ENCODE assay signal across 10 cellular contexts in the genomic region with DNA sequence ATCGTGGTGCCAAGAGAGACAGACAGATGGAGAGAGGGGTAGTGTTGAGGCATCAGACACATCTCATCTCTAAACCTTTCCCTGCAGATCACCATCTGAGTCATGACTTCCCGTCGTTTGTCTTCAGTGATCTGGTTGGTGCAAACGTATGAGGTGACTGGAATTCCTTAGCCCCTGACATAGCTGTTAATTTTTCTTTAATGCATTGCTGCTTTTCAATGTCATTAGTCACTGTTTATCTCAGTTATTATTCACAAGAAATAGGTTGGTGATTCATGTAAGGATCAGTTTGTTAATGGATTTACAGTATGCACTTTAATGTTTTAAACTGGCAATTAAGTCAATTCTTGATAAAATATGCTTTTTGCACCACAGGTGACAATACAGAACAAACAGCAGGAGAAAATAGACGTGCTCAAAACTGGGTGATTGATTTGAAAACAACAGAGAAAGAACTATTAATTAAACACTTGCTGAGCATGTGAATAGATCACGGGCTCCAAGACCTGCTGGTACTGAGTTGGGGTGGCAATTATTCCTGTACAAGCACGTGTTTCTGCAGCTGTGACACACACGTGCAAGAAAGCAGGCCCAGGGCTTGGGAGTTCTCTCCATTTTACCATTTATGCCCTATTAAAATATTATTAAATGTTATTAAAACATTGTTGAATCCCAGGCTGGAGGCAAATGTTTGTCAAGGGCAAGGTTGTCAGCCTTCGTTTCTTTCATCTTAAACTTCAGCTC. TPM values are rescaled to one million over a fixed set of nuclear protein-coding genes. Genes with fewer than 3 reads are reported as not detected.
DNase-seq lines count a peak whose midpoint lies in the region; ATAC-seq and TF ChIP-seq lines count a peak whose summit lies in the region.
"Had no signal": no experiment of that assay in that cellular context is flagged by ENCODE, and none has a peak within 500 bp of the region (broad histone marks: within the 10 kb centered on the region; RNA-seq: fewer than 3 reads in every experiment).

No MANE protein-coding gene starts in this region.

- H3K36me3 ChIP-seq in mammary epithelial cell (ENCODE audit: insufficient read depth, low read length) (no peaks in the 10 kb centered on the region), spleen (no peaks in the 10 kb centered on the region)

- H3K27me3 Mint-ChIP-seq in activated CD8-positive, alpha-beta T cell treated with anti-CD3 and anti-CD28 coated beads for 36 hours = no peaks in the 10 kb centered on the region
- H3K27me3 Mint-ChIP-seq in activated CD8-positive, alpha-beta T cell treated with anti-CD3 and anti-CD28 coated beads, Interleukin-2, amount 10 ng/mL, durations not matched to agents 7 days and 5 days (ENCODE audit: low read depth) = no peaks in the 10 kb centered on the region

- no peak overlapping the region for H2AFZ ChIP-seq in mammary epithelial cell (ENCODE audit: low read depth, low read length)

- peaks cover 5% of the 10 kb centered on the region for H3K36me3 Mint-ChIP-seq in activated CD8-positive, alpha-beta T cell treated with anti-CD3 and anti-CD28 coated beads for 36 hours (ENCODE audit: low read depth)
- peaks cover 6% of the 10 kb centered on the region for H3K36me3 Mint-ChIP-seq in activated CD8-positive, alpha-beta T cell treated with anti-CD3 and anti-CD28 coated beads, Interleukin-2, amount 10 ng/mL, durations not matched to agents 7 days and 5 days (ENCODE audit: low read depth)

- dilution Hi-C loops in mammary epithelial cell (cut with HindIII; ENCODE audit: low sequenced_read_pairs) = no loop called here

- TF ChIP-seq POLR2A in spleen (IDR thresholded peaks at IDR 0.05) = no peak

- intact Hi-C loops in activated CD8-positive, alpha-beta T cell treated with anti-CD3 and anti-CD28 coated beads for 36 hours (cut with micrococcal nuclease) = no loop called here
- intact Hi-C loops in mammary epithelial cell (cut with micrococcal nuclease) = loop anchor here (2.0 kb wide), 2 partner anchors 16 to 48 kb away; no protein-coding TSS in a partner anchor
- intact Hi-C loops in spleen (cut with DNase I; ENCODE audit: low total_unique reads) = no loop called here
- intact Hi-C loops in Right ventricle myocardium superior (cut with DNase I) = no loop called here

- CTCF ChIA-PET in activated CD8-positive, alpha-beta T cell treated with anti-CD3 and anti-CD28 coated beads for 36 hours (lab: Charles Lee) = interaction anchor here (6.1 kb wide), 1 partner anchor 180 kb away, joined by 28 read pairs; no protein-coding TSS in a partner anchor
- CTCF ChIA-PET in activated CD8-positive, alpha-beta T cell treated with anti-CD3 and anti-CD28 coated beads, Interleukin-2, amount 10 ng/mL, durations not matched to agents 7 days and 5 days (lab: Charles Lee) = interaction anchor here (6.6 kb wide), 1 partner anchor 181 kb away, joined by 46 read pairs; no protein-coding TSS in a partner anchor
- CTCF ChIA-PET in mammary epithelial cell (lab: Charles Lee; ENCODE audit: low non-redundant PET) = no interaction called here

- no TSS peak for BruUV-seq in mammary epithelial cell (replicated peaks; lab: Mats Ljungman, UMichigan)

- peak overlapping the region; percentile 98 for H3K27ac ChIP-seq in mammary epithelial cell (ENCODE audit: insufficient read depth, low read depth, low read length)
- peak overlapping the region in 5 of 8 donors; percentile 89 to 96 (median 92) for H3K27ac ChIP-seq in spleen
- H3K27ac ChIP-seq: C4-2B had no signal

- H3K79me2 ChIP-seq in mammary epithelial cell (ENCODE audit: insufficient read depth, low read length) = peaks cover 35% of the 10 kb centered on the region

- H3K9ac ChIP-seq in mammary epithelial cell (ENCODE audit: insufficient read depth, low read length) = peak overlapping the region; percentile 99

- H3K9me3 Mint-ChIP-seq in activated CD8-positive, alpha-beta T cell treated with anti-CD3 and anti-CD28 coated beads for 36 hours = no peaks in the 10 kb centered on the region
- H3K9me3 Mint-ChIP-seq in activated CD8-positive, alpha-beta T cell treated with anti-CD3 and anti-CD28 coated beads, Interleukin-2, amount 10 ng/mL, durations not matched to agents 7 days and 5 days (ENCODE audit: insufficient read depth) = no peaks in the 10 kb centered on the region

- peaks cover 55% of the 10 kb centered on the region for H3K4me1 Mint-ChIP-seq in activated CD8-positive, alpha-beta T cell treated with anti-CD3 and anti-CD28 coated beads for 36 hours (ENCODE audit: low read depth)
- peaks cover 41% of the 10 kb centered on the region for H3K4me1 Mint-ChIP-seq in activated CD8-positive, alpha-beta T cell treated with anti-CD3 and anti-CD28 coated beads, Interleukin-2, amount 10 ng/mL, durations not matched to agents 7 days and 5 days (ENCODE audit: low read depth)

- no peaks in the 10 kb centered on the region for H3K9me3 ChIP-seq in mammary epithelial cell (replicated peaks; ENCODE audit: insufficient read depth, low read length)
- no peaks in the 10 kb centered on the region for H3K9me3 ChIP-seq in spleen

- POLR2A ChIA-PET in activated CD8-positive, alpha-beta T cell treated with anti-CD3 and anti-CD28 coated beads for 36 hours (lab: Charles Lee) = interaction anchor here (0.7 kb wide), 1 partner anchor 1677 kb away, joined by 3 read pairs; no protein-coding TSS in a partner anchor
- POLR2A ChIA-PET in activated CD8-positive, alpha-beta T cell treated with anti-CD3 and anti-CD28 coated beads, Interleukin-2, amount 10 ng/mL, durations not matched to agents 7 days and 5 days (lab: Charles Lee) = no interaction called here

- H3K4me2 ChIP-seq in mammary epithelial cell (ENCODE audit: insufficient read depth, low read depth, low read length) = peak overlapping the region; percentile 97

- peak overlapping the region; percentile 48 for H3K4me3 Mint-ChIP-seq in activated CD8-positive, alpha-beta T cell treated with anti-CD3 and anti-CD28 coated beads for 36 hours
- H3K4me3 Mint-ChIP-seq in activated CD8-positive, alpha-beta T cell treated with anti-CD3 and anti-CD28 coated beads, Interleukin-2, amount 10 ng/mL, durations not matched to agents 7 days and 5 days = no peak overlapping the region

- no peaks in the 10 kb centered on the region for H4K20me1 ChIP-seq in mammary epithelial cell (ENCODE audit: insufficient read depth, low read length)

- in situ Hi-C loops in mammary epithelial cell (cut with MboI; ENCODE audit: low sequenced_read_pairs in 2 of 2) = no loop called here

- H3K27me3 ChIP-seq in mammary epithelial cell (ENCODE audit: insufficient read depth, low read length) (no peaks in the 10 kb centered on the region), spleen (replicated peaks in 1 of 7) (no peaks in the 10 kb centered on the region)

- no peak for DNase-seq in activated CD8-positive, alpha-beta T cell treated with anti-CD3 and anti-CD28 coated beads for 36 hours
- no peak for DNase-seq in activated CD8-positive, alpha-beta T cell treated with anti-CD3 and anti-CD28 coated beads, Interleukin-2, amount 10 ng/mL, durations not matched to agents 7 days and 5 days
- DNase-seq in NCI-H146 treated with DMSO at 0.1 percent for 48 hours (lab: John Stamatoyannopoulos, UW; ENCODE audit: unreplicated experiment) (peak; percentile 59), mammary epithelial cell (peak; percentile 98), spleen (no peak), Right ventricle myocardium superior (no peak)
- DNase-seq: T-helper 9 cell had no signal

- ATAC-seq in activated CD8-positive, alpha-beta T cell treated with anti-CD3 and anti-CD28 coated beads for 36 hours = no peak
- no peak for ATAC-seq in activated CD8-positive, alpha-beta T cell treated with anti-CD3 and anti-CD28 coated beads, Interleukin-2, amount 10 ng/mL, durations not matched to agents 7 days and 5 days
- ATAC-seq in HG03469 (IDR thresholded peaks at IDR 0.05; ENCODE audit: unreplicated experiment) (no peak), Right ventricle myocardium superior (ENCODE audit: poor library complexity) (no peak), HG03097 (IDR thresholded peaks at IDR 0.05; ENCODE audit: low FRiP score, unreplicated experiment) (no peak)

- 34% methylated on average over 9 of the region's 9 CpGs for WGBS in mammary epithelial cell (ENCODE audit: low coverage, missing lambda C conversion rate)
- 67 to 82% (median 73%) methylated on average over 9 of the region's 9 CpGs for WGBS in spleen, 5 donors

- peaks cover 46% of the 10 kb centered on the region for H3K4me1 ChIP-seq in mammary epithelial cell (ENCODE audit: insufficient read depth, low read length)
- H3K4me1 ChIP-seq in spleen = peaks cover 9 to 75% (median 42%) of the 10 kb centered on the region in 6 donors

- H3K27ac Mint-ChIP-seq in activated CD8-positive, alpha-beta T cell treated with anti-CD3 and anti-CD28 coated beads for 36 hours = peak overlapping the region; percentile 36
- no peak overlapping the region for H3K27ac Mint-ChIP-seq in activated CD8-positive, alpha-beta T cell treated with anti-CD3 and anti-CD28 coated beads, Interleukin-2, amount 10 ng/mL, durations not matched to agents 7 days and 5 days

- no peak for TF ChIP-seq CTCF in activated CD8-positive, alpha-beta T cell treated with anti-CD3 and anti-CD28 coated beads for 36 hours (IDR thresholded peaks at IDR 0.05)
- TF ChIP-seq CTCF in mammary epithelial cell (conservative IDR thresholded peaks at IDR 0.05 in 1 of 2, IDR thresholded peaks at IDR 0.05 in 1 of 2; ENCODE audit: extremely low read depth in 1 of 2, insufficient read depth in 1 of 2, low read depth in 1 of 2, low read length in 2 of 2) (no peak), spleen (IDR thresholded peaks at IDR 0.05 in 8 of 11, conservative IDR thresholded peaks at IDR 0.05 in 3 of 11) (no peak)

- H3K4me3 ChIP-seq in mammary epithelial cell (replicated peaks in 1 of 3; ENCODE audit: insufficient read depth in 1 of 3, low read depth in 2 of 3, low read length in 3 of 3) = no peak overlapping the region
- peak overlapping the region in 1 of 8 donors; percentile 79 for H3K4me3 ChIP-seq in spleen

RNA-seq across cellular contexts. Expression of gene TMEM154, which starts 1.4 kb away (rescaled TPM):
- total RNA-seq in activated CD8-positive, alpha-beta T cell treated with anti-CD3 and anti-CD28 coated beads for 36 hours = 10 to 100 TPM; 12.2 to 17.5 TPM
- 10 to 100 TPM; 20.0 to 22.2 TPM for total RNA-seq in activated CD8-positive, alpha-beta T cell treated with anti-CD3 and anti-CD28 coated beads, Interleukin-2, amount 10 ng/mL, durations not matched to agents 7 days and 5 days
- total RNA-seq in mammary epithelial cell (100 to 1,000 TPM in 1 of 2 donors, 10 to 100 TPM in 1; 15.2 to 119 TPM), spleen (10 to 100 TPM; 22.2 to 72.3 (median 37.7) TPM), Right ventricle myocardium superior (1.9 TPM)
- polyA plus RNA-seq in mammary epithelial cell (22.9 TPM), spleen (1 to 10 TPM; 5.0 to 6.4 (median 5.2) TPM)
- polyA minus RNA-seq in mammary epithelial cell = 40.9 TPM

Comparison
In these comparisons a context has a peak if more than half of its experiments do, and no peak if none do; other contexts are left out.
1. DNase-seq: peak in NCI-H146 treated with DMSO at 0.1 percent for 48 hours (single experiment) and mammary epithelial cell (single experiment); none in activated CD8-positive, alpha-beta T cell treated with anti-CD3 and anti-CD28 coated beads for 36 hours (single experiment), activated CD8-positive, alpha-beta T cell treated with anti-CD3 and anti-CD28 coated beads, Interleukin-2, amount 10 ng/mL, durations not matched to agents 7 days and 5 days (single experiment), spleen (single experiment) and Right ventricle myocardium superior (single experiment).